Comparison of ENCODE assay signal across 13 cellular contexts in the genomic region with DNA sequence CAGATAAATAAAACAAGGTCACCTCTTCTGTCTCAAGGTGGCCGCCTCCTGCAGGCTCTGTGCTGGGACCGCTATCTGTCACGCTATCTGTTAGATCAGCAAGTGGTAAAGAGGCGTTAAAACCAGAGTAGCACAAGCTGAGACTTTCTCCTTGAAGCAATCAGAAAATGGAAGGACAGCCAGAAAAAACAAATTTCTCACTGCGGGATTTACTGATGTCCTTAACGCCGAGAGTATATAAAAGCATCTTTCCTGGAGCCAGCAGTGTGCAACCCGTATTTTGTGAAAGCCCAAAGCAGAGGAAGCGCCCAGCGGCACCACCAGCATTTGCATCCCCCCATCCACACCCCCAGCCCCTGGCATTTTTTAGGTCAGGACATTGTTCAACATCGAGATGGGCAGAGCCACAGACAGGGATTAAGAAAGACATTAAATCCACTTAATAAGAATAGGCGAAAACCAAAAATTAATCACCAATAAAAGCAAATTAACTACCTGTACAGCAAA. TPM values are rescaled to one million over a fixed set of nuclear protein-coding genes. Genes with fewer than 3 reads are reported as not detected.
A peak's percentile ranks its signal among the peaks of the same experiment; 100 is the strongest.
DNase-seq lines count a peak whose midpoint lies in the region; ATAC-seq and TF ChIP-seq lines count a peak whose summit lies in the region.
"Had no signal": no experiment of that assay in that cellular context is flagged by ENCODE, and none has a peak within 500 bp of the region (broad histone marks: within the 10 kb centered on the region; RNA-seq: fewer than 3 reads in every experiment).

No MANE protein-coding gene starts in this region.

- no peak overlapping the region for H3K18ac ChIP-seq in neuronal stem cell (ENCODE audit: low read length)

- no peak for TF ChIP-seq CTCF in left ventricle myocardium inferior (IDR thresholded peaks at IDR 0.05; ENCODE audit: borderline replicate concordance)
- TF ChIP-seq CTCF in lung (IDR thresholded peaks at IDR 0.05; ENCODE audit: control extremely low read depth, extremely low read depth) = no peak
- TF ChIP-seq CTCF in upper lobe of right lung (IDR thresholded peaks at IDR 0.05) = no peak

- no peak overlapping the region for H4K8ac ChIP-seq in neuronal stem cell (ENCODE audit: low read depth, low read length)

- intact Hi-C loops in left ventricle myocardium inferior (cut with micrococcal nuclease) (no loop called here), Right ventricle myocardium inferior (cut with DNase I) (no loop called here), upper lobe of right lung (cut with DNase I) (no loop called here)

- no peaks in the 10 kb centered on the region for H3K79me1 ChIP-seq in neuronal stem cell (ENCODE audit: low read depth, low read length)

- H2BK120ac ChIP-seq in neuronal stem cell (ENCODE audit: low read depth, low read length) = no peak overlapping the region

- peak overlapping the region; percentile 73 for H3K27ac ChIP-seq in left ventricle myocardium inferior (replicated peaks)
- peak overlapping the region; percentile 24 for H3K27ac ChIP-seq in caudate nucleus (ENCODE audit: low read depth, low read length)
- H3K27ac ChIP-seq in lung (ENCODE audit: low read depth in 1 of 2, low read length in 1 of 2) = no peak overlapping the region
- H3K27ac ChIP-seq in upper lobe of right lung = peak overlapping the region; percentile 77
- no peak overlapping the region for H3K27ac ChIP-seq in neuronal stem cell (replicated peaks; ENCODE audit: low read length)

- H3K36me3 ChIP-seq in left ventricle myocardium inferior = no peaks in the 10 kb centered on the region
- H3K36me3 ChIP-seq in lung (ENCODE audit: control insufficient read depth in 2 of 2, insufficient read depth in 2 of 2, low read length in 2 of 2) = no peaks in the 10 kb centered on the region
- H3K36me3 ChIP-seq in upper lobe of right lung = no peaks in the 10 kb centered on the region
- no peaks in the 10 kb centered on the region for H3K36me3 ChIP-seq in neuronal stem cell (replicated peaks in 1 of 2; ENCODE audit: control insufficient read depth in 2 of 2, insufficient read depth in 2 of 2, low read length in 2 of 2)

- no peak overlapping the region for H2BK5ac ChIP-seq in neuronal stem cell (ENCODE audit: low read length)

- 64 to 84% methylated on average over 12 of the region's 12 CpGs for WGBS in lung, 2 donors
- no CpG with 5 or more reads among the region's 12 CpGs for WGBS in neuronal stem cell (ENCODE audit: extremely low coverage in 2 of 2, insufficient read length in 2 of 2, insufficient replicate concordance in 1 of 2), 2 donors

- H3K27me3 ChIP-seq in left ventricle myocardium inferior (ENCODE audit: low read depth) = no peaks in the 10 kb centered on the region
- no peaks in the 10 kb centered on the region for H3K27me3 ChIP-seq in lung (ENCODE audit: control insufficient read depth, insufficient read depth)
- no peaks in the 10 kb centered on the region for H3K27me3 ChIP-seq in upper lobe of right lung
- H3K27me3 ChIP-seq in neuronal stem cell (ENCODE audit: control insufficient read depth in 3 of 3, insufficient read depth in 3 of 3, low read depth in 1 of 3, low read length in 3 of 3) = peaks cover 0 to 32% (median 3%) of the 10 kb centered on the region in 3 experiments

- no peak overlapping the region for H2BK12ac ChIP-seq in neuronal stem cell (ENCODE audit: low read length)

- no peak overlapping the region for H2BK15ac ChIP-seq in neuronal stem cell (ENCODE audit: low read length)

- H3K4me3 ChIP-seq in left ventricle myocardium inferior (no peak overlapping the region), lung (no peak overlapping the region), upper lobe of right lung (no peak overlapping the region), neuronal stem cell (ENCODE audit: low read length in 2 of 2) (no peak overlapping the region)

- H3K4me1 ChIP-seq in left ventricle myocardium inferior (peaks cover 38% of the 10 kb centered on the region), lung (ENCODE audit: control insufficient read depth in 2 of 2, insufficient read depth in 2 of 2, low read length in 2 of 2) (peaks cover 0 to 2% of the 10 kb centered on the region in 2 donors), upper lobe of right lung (peaks cover 35% of the 10 kb centered on the region), neuronal stem cell (ENCODE audit: control insufficient read depth in 2 of 2, insufficient read depth in 1 of 2, low read depth in 1 of 2, low read length in 2 of 2) (no peaks in the 10 kb centered on the region)

- H3K4ac ChIP-seq in neuronal stem cell (ENCODE audit: low read length) = no peak overlapping the region

- no peak for DNase-seq in left ventricle myocardium inferior
- DNase-seq in Right ventricle myocardium inferior (ENCODE audit: missing footprints) = no peak
- peak in 1 of 61 donors; percentile 48 for DNase-seq in caudate nucleus (lab: John Stamatoyannopoulos, UW)
- no peak for DNase-seq in lung (ENCODE audit: low spot score)
- no peak for DNase-seq in upper lobe of right lung
- DNase-seq in NCI-H187 treated with DMSO at 0.1 percent for 48 hours (lab: John Stamatoyannopoulos, UW) = no peak
- DNase-seq in neuronal stem cell (ENCODE audit: low spot score) = no peak
- DNase-seq in activated CD4-positive, alpha-beta T cell treated with anti-CD3 and anti-CD28 coated beads for 1 hour = no peak
- DNase-seq: AML-193, amniotic stem cell, DMS79, NCI-H1436, NCI-H510A had no signal

- H3K9ac ChIP-seq in neuronal stem cell (ENCODE audit: low read depth, low read length, poor library complexity) = no peak overlapping the region

- ATAC-seq in Right ventricle myocardium inferior (no peak), lung (ENCODE audit: insufficient read depth, low FRiP score) (peak; percentile 24), upper lobe of right lung (no peak)

- no peak overlapping the region for H2AK5ac ChIP-seq in neuronal stem cell (ENCODE audit: low read depth, low read length)

- H3K9me3 ChIP-seq in left ventricle myocardium inferior (replicated peaks) (no peaks in the 10 kb centered on the region), lung (ENCODE audit: control insufficient read depth in 2 of 2, insufficient read depth in 1 of 2, low read length in 1 of 2) (no peaks in the 10 kb centered on the region), upper lobe of right lung (no peaks in the 10 kb centered on the region), neuronal stem cell (replicated peaks in 1 of 2; ENCODE audit: control insufficient read depth in 2 of 2, insufficient read depth in 1 of 2, low read depth in 1 of 2, low read length in 2 of 2) (peaks cover 0 to 2% of the 10 kb centered on the region in 2 donors)

- H3K4me2 ChIP-seq in neuronal stem cell (ENCODE audit: insufficient read depth, low read length, poor library complexity, severe bottlenecking) = no peak overlapping the region

- no peak overlapping the region for H3K14ac ChIP-seq in neuronal stem cell (ENCODE audit: low read length)

- no peak overlapping the region for H3K23ac ChIP-seq in neuronal stem cell (ENCODE audit: low read depth, low read length, poor library complexity)

- no peak overlapping the region for H4K91ac ChIP-seq in neuronal stem cell (ENCODE audit: low read depth, low read length, poor library complexity)

- no peak overlapping the region for H2AFZ ChIP-seq in neuronal stem cell (ENCODE audit: low read length)

RNA-seq across cellular contexts. Expression of gene DUSP1, which starts 48.6 kb away (rescaled TPM):
- total RNA-seq in left ventricle myocardium inferior (85.0 TPM), Right ventricle myocardium inferior (103 TPM), lung (100 to 1,000 TPM; 310 to 377 TPM), upper lobe of right lung (382 TPM)
- 1,000 to 10,000 TPM in 1 of 2 donors, 100 to 1,000 TPM in 1; 138 to 1,153 TPM for polyA plus RNA-seq in lung
- 10.2 TPM for polyA plus RNA-seq in neuronal stem cell (2013, experiment 1 of 2)
- 10.0 TPM for polyA plus RNA-seq in neuronal stem cell (2013, experiment 2 of 2)

Comparison
In these comparisons a context has a peak if more than half of its experiments do, and no peak if none do; other contexts are left out.
1. H3K27ac ChIP-seq: peak in left ventricle myocardium inferior (single experiment), caudate nucleus (single experiment) and upper lobe of right lung (single experiment); none in lung (0 of 2) and neuronal stem cell (single experiment).